8 cellular contexts compared by ENCODE assay signal in the genomic region with DNA sequence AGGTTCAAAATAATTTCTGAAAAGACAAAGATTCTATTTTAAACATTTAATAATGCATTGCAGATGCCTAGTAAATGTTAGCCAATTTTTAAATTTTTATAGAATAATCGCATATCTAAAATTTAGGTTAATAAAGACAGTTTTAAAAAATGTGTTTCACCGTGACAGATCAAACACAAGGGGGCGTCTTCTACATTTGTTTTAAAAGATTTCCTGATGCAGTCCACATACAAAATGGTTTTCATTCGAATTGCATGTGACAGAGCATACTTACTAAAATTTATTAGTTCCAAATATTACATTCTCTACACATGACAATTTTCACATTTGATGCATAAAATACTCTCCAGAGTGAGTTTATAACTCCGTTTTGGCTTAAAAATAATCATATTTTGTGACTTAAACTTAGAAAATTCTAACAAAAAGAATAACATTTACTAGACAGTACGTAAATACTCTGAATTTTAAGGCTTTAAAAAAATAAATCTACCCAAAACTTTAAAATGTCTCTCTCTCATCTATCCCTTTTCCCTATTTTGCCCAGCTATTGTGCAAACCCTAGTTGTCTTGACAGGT.
DNase-seq lines count a peak whose midpoint lies in the region; ATAC-seq and TF ChIP-seq lines count a peak whose summit lies in the region.

No MANE protein-coding gene starts in this region.

- intact Hi-C loops in natural killer cell (cut with micrococcal nuclease) (loop anchor here (2.0 kb wide), 3 partner anchors 79 to 1975 kb away; no protein-coding TSS in a partner anchor), upper lobe of right lung (cut with DNase I) (no loop called here)

- H3K27ac Mint-ChIP-seq in natural killer cell (no peak overlapping the region), T-cell (no peak overlapping the region)
- H3K27ac Mint-ChIP-seq in natural killer cell treated with Interleukin-12 subunit alpha and Interleukin-12 subunit beta and Interleukin-15 and Interleukin-18, amount 100 ng/mL, for 72 hours = no peak overlapping the region

- H3K9me3 Mint-ChIP-seq in natural killer cell = no peaks in the 10 kb centered on the region
- no peaks in the 10 kb centered on the region for H3K9me3 Mint-ChIP-seq in natural killer cell treated with Interleukin-12 subunit alpha and Interleukin-12 subunit beta and Interleukin-15 and Interleukin-18, amount 100 ng/mL, for 72 hours
- H3K9me3 Mint-ChIP-seq in T-cell = no peaks in the 10 kb centered on the region

- H3K27me3 ChIP-seq in upper lobe of right lung = no peaks in the 10 kb centered on the region

- DNase-seq in natural killer cell (no peak), glomerular endothelial cell (ENCODE audit: extremely low read depth, low read depth, low spot score) (peak; percentile 5), upper lobe of right lung (no peak), T-cell (no peak)
- no peak for DNase-seq in natural killer cell treated with Interleukin-12 subunit alpha and Interleukin-12 subunit beta and Interleukin-15 and Interleukin-18, amount 100 ng/mL, for 72 hours (ENCODE audit: low spot score)

- CTCF ChIA-PET in T-cell (lab: Charles Lee) = interaction anchor here in 1 of 2 donors (0.9 kb wide), 1 partner anchor 1976 kb away, joined by 5 read pairs; no protein-coding TSS in a partner anchor

- H3K4me1 ChIP-seq in upper lobe of right lung = no peaks in the 10 kb centered on the region

- H3K27me3 Mint-ChIP-seq in natural killer cell (ENCODE audit: low read depth in 2 of 2) (no peaks in the 10 kb centered on the region), T-cell (no peaks in the 10 kb centered on the region)
- peaks cover 0 to 3% of the 10 kb centered on the region in 2 donors for H3K27me3 Mint-ChIP-seq in natural killer cell treated with Interleukin-12 subunit alpha and Interleukin-12 subunit beta and Interleukin-15 and Interleukin-18, amount 100 ng/mL, for 72 hours

- H3K9me3 ChIP-seq in upper lobe of right lung = no peaks in the 10 kb centered on the region

- no peak overlapping the region for H3K4me3 ChIP-seq in upper lobe of right lung

- no peaks in the 10 kb centered on the region for H3K36me3 ChIP-seq in upper lobe of right lung

- H3K36me3 Mint-ChIP-seq in natural killer cell = no peaks in the 10 kb centered on the region
- H3K36me3 Mint-ChIP-seq in natural killer cell treated with Interleukin-12 subunit alpha and Interleukin-12 subunit beta and Interleukin-15 and Interleukin-18, amount 100 ng/mL, for 72 hours = no peaks in the 10 kb centered on the region
- H3K36me3 Mint-ChIP-seq in T-cell = no peaks in the 10 kb centered on the region

- H3K4me1 Mint-ChIP-seq in natural killer cell = no peaks in the 10 kb centered on the region
- no peaks in the 10 kb centered on the region for H3K4me1 Mint-ChIP-seq in natural killer cell treated with Interleukin-12 subunit alpha and Interleukin-12 subunit beta and Interleukin-15 and Interleukin-18, amount 100 ng/mL, for 72 hours (ENCODE audit: low read depth in 2 of 2)
- H3K4me1 Mint-ChIP-seq in T-cell = no peaks in the 10 kb centered on the region

- TF ChIP-seq CTCF in natural killer cell (IDR thresholded peaks at IDR 0.05) = peak; percentile 67
- TF ChIP-seq CTCF in upper lobe of right lung (IDR thresholded peaks at IDR 0.05) = peak; percentile 69

- ATAC-seq in natural killer cell (no peak), SK-N-SH treated with all-trans-retinoic acid at 6 μM for 48 hours (peak; percentile 38; the same call in 1 of the 3 replicates), upper lobe of right lung (no peak), GM21526 (IDR thresholded peaks at IDR 0.05; ENCODE audit: low FRiP score, unreplicated experiment) (no peak), GM19395 (IDR thresholded peaks at IDR 0.05; ENCODE audit: unreplicated experiment) (no peak), T-cell (replicated peaks in 1 of 4) (no peak)
- no peak for ATAC-seq in natural killer cell treated with Interleukin-12 subunit alpha and Interleukin-12 subunit beta and Interleukin-15 and Interleukin-18, amount 100 ng/mL, for 72 hours

- H3K4me3 Mint-ChIP-seq in natural killer cell (no peak overlapping the region), T-cell (no peak overlapping the region)
- H3K4me3 Mint-ChIP-seq in natural killer cell treated with Interleukin-12 subunit alpha and Interleukin-12 subunit beta and Interleukin-15 and Interleukin-18, amount 100 ng/mL, for 72 hours = no peak overlapping the region

- POLR2A ChIA-PET in T-cell (lab: Charles Lee) = no interaction called here

- no peak overlapping the region for H3K27ac ChIP-seq in upper lobe of right lung

TF ChIP-seq in SK-N-SH treated with all-trans-retinoic acid at 6 μM for 48 hours, 23 proteins besides CTCF, POLR2A, EP300 and RAD21:
- TF ChIP-seq BACH2 (CRISPR knock-in tag; IDR thresholded peaks at IDR 0.05; ENCODE audit: borderline replicate concordance) (no peak), RARB (CRISPR knock-in tag; IDR thresholded peaks at IDR 0.05) (no peak), OSR1 (CRISPR knock-in tag; IDR thresholded peaks at IDR 0.05) (no peak), TCF4 (CRISPR knock-in tag; IDR thresholded peaks at IDR 0.05; ENCODE audit: borderline replicate concordance) (no peak), ZNF8 (CRISPR knock-in tag; IDR thresholded peaks at IDR 0.05) (no peak), ZFP3 (CRISPR knock-in tag; IDR thresholded peaks at IDR 0.05) (no peak), CSDC2 (CRISPR knock-in tag; IDR thresholded peaks at IDR 0.05) (no peak), TOX (CRISPR knock-in tag; IDR thresholded peaks at IDR 0.05; ENCODE audit: borderline replicate concordance) (no peak), PPARA (CRISPR knock-in tag; IDR thresholded peaks at IDR 0.05; ENCODE audit: borderline replicate concordance) (no peak), CREB5 (CRISPR knock-in tag; IDR thresholded peaks at IDR 0.05; ENCODE audit: low read depth) (no peak), ZNF565 (CRISPR knock-in tag; conservative IDR thresholded peaks at IDR 0.05; ENCODE audit: low read depth) (no peak), ARNTL (CRISPR knock-in tag; IDR thresholded peaks at IDR 0.05; ENCODE audit: borderline replicate concordance, low read depth) (no peak), ZNF70 (CRISPR knock-in tag; IDR thresholded peaks at IDR 0.05) (no peak), POU6F1 (CRISPR knock-in tag; IDR thresholded peaks at IDR 0.05; ENCODE audit: borderline replicate concordance, low read depth) (no peak), ZC3H10 (CRISPR knock-in tag; IDR thresholded peaks at IDR 0.05) (no peak), ESRRG (CRISPR knock-in tag; IDR thresholded peaks at IDR 0.05) (no peak)
